11 cellular contexts compared by ENCODE assay signal in genomic region chr22:50258361-50259292, GRCh38. TPM values are rescaled to one million over a fixed set of nuclear protein-coding genes. Genes with fewer than 3 reads are reported as not detected.
A peak's percentile ranks its signal among the peaks of the same experiment; 100 is the strongest.
DNase-seq lines count a peak whose midpoint lies in the region; ATAC-seq lines count a peak whose summit lies in the region.
"Had no signal": no experiment of that assay in that cellular context is flagged by ENCODE, and none has a peak within 500 bp of the region (broad histone marks: within the 10 kb centered on the region; RNA-seq: fewer than 3 reads in every experiment).

No MANE protein-coding gene starts in this region.

- no peak for DNase-seq in Right ventricle myocardium inferior (ENCODE audit: missing footprints)
- no peak for DNase-seq in cardiac septum (ENCODE audit: low spot score)
- DNase-seq in left lobe of liver (ENCODE audit: low spot score): peak; percentile 88
- DNase-seq in epidermal melanocyte (ENCODE audit: insufficient read length, low spot score): no peak
- DNase-seq: activated CD4-positive, alpha-beta T cell treated with anti-CD3 and anti-CD28 coated beads, Interleukin-2, amount 50 U/mL, for 1 hour; activated T-cell treated with anti-CD3 and anti-CD28 coated beads, Interleukin-2, amount 50 U/mL, for 72 hours; NCI-H2081; NCI-H526 treated with DMSO at 0.1 percent for 48 hours; ovary had no signal

- intact Hi-C loops in Right ventricle myocardium inferior (cut with DNase I) (no loop called here), cardiac septum (cut with DNase I) (no loop called here)

- peak; percentile 84 for ATAC-seq in Right ventricle myocardium inferior
- peak; percentile 78 for ATAC-seq in left lobe of liver
- no peak for ATAC-seq in HG03280 (IDR thresholded peaks at IDR 0.05; ENCODE audit: unreplicated experiment)
- ATAC-seq in GM18858 (IDR thresholded peaks at IDR 0.05; ENCODE audit: unreplicated experiment): no peak
- ATAC-seq: activated T-cell treated with anti-CD3 and anti-CD28 coated beads, Interleukin-2, amount 50 U/mL, for 72 hours had no signal

RNA-seq across cellular contexts. Expression of gene MAPK12, which starts 2.9 kb away (rescaled TPM):
- 18.2 TPM for total RNA-seq in Right ventricle myocardium inferior
- total RNA-seq in cardiac septum: 32.5 TPM
- total RNA-seq in left lobe of liver: 5.0 TPM

RNA-seq across cellular contexts. Expression of gene HDAC10, which starts 7.6 kb away (rescaled TPM):
- total RNA-seq in Right ventricle myocardium inferior: 14.5 TPM
- total RNA-seq in cardiac septum: 13.1 TPM
- total RNA-seq in left lobe of liver: 33.3 TPM

RNA-seq across cellular contexts. Expression of gene MAPK11, which starts 11.6 kb away (rescaled TPM):
- 10.0 TPM for total RNA-seq in Right ventricle myocardium inferior
- 11.7 TPM for total RNA-seq in cardiac septum
- total RNA-seq in left lobe of liver: 8.2 TPM

RNA-seq across cellular contexts. Expression of gene TUBGCP6, which starts 13.8 kb away (rescaled TPM):
- total RNA-seq in Right ventricle myocardium inferior (17.5 TPM), cardiac septum (22.8 TPM), left lobe of liver (21.3 TPM)

RNA-seq across cellular contexts. Expression of gene PLXNB2, which starts 48.8 kb away (rescaled TPM):
- 70.6 TPM for total RNA-seq in Right ventricle myocardium inferior
- 85.7 TPM for total RNA-seq in cardiac septum
- 187 TPM for total RNA-seq in left lobe of liver

Comparison
In these comparisons a context has a peak if more than half of its experiments do, and no peak if none do; other contexts are left out.
1. ATAC-seq: peak in Right ventricle myocardium inferior (single experiment) and left lobe of liver (single experiment); none in HG03280 (single experiment) and GM18858 (single experiment).